ENCODE assay signal across 9 cellular contexts in the genomic region with DNA sequence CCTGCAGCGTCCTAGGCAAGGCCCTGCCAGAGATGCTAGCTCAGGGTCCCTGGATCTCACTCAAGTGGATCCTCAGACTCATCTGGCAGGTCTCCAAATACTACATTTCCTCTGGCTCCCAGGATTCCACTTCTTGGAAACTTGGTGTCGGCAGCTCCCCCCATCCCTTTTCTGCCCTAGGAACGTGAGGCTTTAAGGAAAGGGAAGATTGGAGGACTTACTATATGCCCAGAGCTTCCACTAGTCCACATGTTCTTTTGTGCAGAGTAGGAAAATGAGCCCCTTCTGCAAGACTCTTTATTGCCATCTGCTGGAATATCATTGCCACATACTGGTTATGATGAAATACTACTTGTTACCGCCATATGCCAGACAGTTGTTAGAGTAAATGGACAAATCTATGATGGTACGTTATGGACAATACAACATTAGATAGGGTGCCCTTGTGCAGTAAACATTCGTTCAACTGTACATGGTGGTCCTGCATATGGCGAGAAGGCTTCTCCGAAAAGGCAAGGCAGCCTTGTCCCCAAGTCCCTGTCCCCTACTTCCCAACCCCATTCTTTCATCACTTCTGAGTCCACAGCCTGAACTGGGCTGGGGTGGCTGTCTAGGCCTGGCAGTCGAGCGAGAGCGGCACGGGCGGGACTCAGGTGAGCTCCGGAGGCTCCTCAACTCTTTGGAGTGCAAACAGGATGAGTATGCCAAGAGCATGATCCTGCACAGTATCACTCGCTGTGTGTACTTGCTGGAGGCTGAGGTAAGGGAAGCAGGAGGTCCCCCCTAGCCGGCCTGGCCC. TPM values are rescaled to one million over a fixed set of nuclear protein-coding genes. Genes with fewer than 3 reads are reported as not detected.
DNase-seq lines count a peak whose midpoint lies in the region; ATAC-seq and TF ChIP-seq lines count a peak whose summit lies in the region.
"Had no signal": no experiment of that assay in that cellular context is flagged by ENCODE, and none has a peak within 500 bp of the region (broad histone marks: within the 10 kb centered on the region; RNA-seq: fewer than 3 reads in every experiment).

No MANE protein-coding gene starts in this region.

- H3K4me3 ChIP-seq in foreskin fibroblast (ENCODE audit: low read depth in 1 of 2, low read length in 2 of 2) = no peak overlapping the region
- H3K4me3 ChIP-seq: SJCRH30 had no signal

- peak; percentile 59 for DNase-seq in COR-L47 (lab: John Stamatoyannopoulos, UW)
- DNase-seq in HFFc6 = peak; percentile 83
- peak; percentile 50 for DNase-seq in NCI-H345 (lab: John Stamatoyannopoulos, UW)
- no peak for DNase-seq in WTC11 (ENCODE audit: low spot score)
- peak; percentile 72 to 88 for DNase-seq in foreskin fibroblast
- DNase-seq in pons (ENCODE audit: low spot score) = peak; percentile 86

- H3K9me3 Mint-ChIP-seq in HFFc6 (no peaks in the 10 kb centered on the region), WTC11 (no peaks in the 10 kb centered on the region)

- peak; percentile 87 for TF ChIP-seq CTCF in HFFc6 (IDR thresholded peaks at IDR 0.05)
- no peak; the same call in 1 of the 2 replicates for TF ChIP-seq CTCF in WTC11 (IDR thresholded peaks at IDR 0.05)
- peak; percentile 57 for TF ChIP-seq CTCF in foreskin fibroblast (IDR thresholded peaks at IDR 0.05; ENCODE audit: low read depth, low read length)

- POLR2A ChIA-PET in WTC11 (lab: Charles Lee) = no interaction called here

- H3K4me3 Mint-ChIP-seq in HFFc6 = no peak overlapping the region
- H3K4me3 Mint-ChIP-seq in WTC11 = no peak overlapping the region

- H3K27me3 Mint-ChIP-seq in HFFc6 (ENCODE audit: insufficient read depth) (peaks cover 6% of the 10 kb centered on the region), WTC11 (ENCODE audit: low read depth) (peaks cover 7% of the 10 kb centered on the region)

- no peaks in the 10 kb centered on the region for H3K36me3 Mint-ChIP-seq in HFFc6 (ENCODE audit: low read depth)
- H3K36me3 Mint-ChIP-seq in WTC11 = no peaks in the 10 kb centered on the region

- ATAC-seq in WTC11 = no peak
- no peak for ATAC-seq in HG03521 (IDR thresholded peaks at IDR 0.05; ENCODE audit: unreplicated experiment)
- no peak for ATAC-seq in GM18873 (IDR thresholded peaks at IDR 0.05; ENCODE audit: low FRiP score, unreplicated experiment)

- no peak overlapping the region for H3K27ac Mint-ChIP-seq in HFFc6
- H3K27ac Mint-ChIP-seq in WTC11 = no peak overlapping the region

- H3K4me1 Mint-ChIP-seq in HFFc6 (ENCODE audit: low read depth) (peaks cover 10% of the 10 kb centered on the region), WTC11 (peaks cover 69% of the 10 kb centered on the region)

- CTCF ChIA-PET in WTC11 (lab: Charles Lee) = interaction anchor here (0.7 to 5.6 kb wide), 26 partner anchors 9 to 285 kb away, joined by 3 to 86 read pairs (median 6); partner anchors contain the start of genes FANCE and FKBP5

TF ChIP-seq in WTC11, 78 proteins besides CTCF, POLR2A, EP300 and RAD21 (continues in another document):
- TF ChIP-seq JAZF1 (CRISPR knock-in tag; IDR thresholded peaks at IDR 0.05) = no peak
- TF ChIP-seq HMGA2 (CRISPR knock-in tag; IDR thresholded peaks at IDR 0.05) = no peak
- no peak for TF ChIP-seq ZNF121 (CRISPR knock-in tag; IDR thresholded peaks at IDR 0.05)
- no peak for TF ChIP-seq CBFB (CRISPR knock-in tag; IDR thresholded peaks at IDR 0.05; ENCODE audit: low read depth)
- no peak for TF ChIP-seq SMAD3 (CRISPR knock-in tag; IDR thresholded peaks at IDR 0.05; ENCODE audit: borderline replicate concordance)
- peak; percentile 93 for TF ChIP-seq GABPB1 (CRISPR knock-in tag; IDR thresholded peaks at IDR 0.05)
- TF ChIP-seq FOXP1 (CRISPR knock-in tag; IDR thresholded peaks at IDR 0.05; ENCODE audit: borderline replicate concordance) = 0 out of 2 replicates have a peak, but pooled peaks have one; percentile 29
- no peak for TF ChIP-seq ZNF281 (CRISPR knock-in tag; IDR thresholded peaks at IDR 0.05)
- no peak for TF ChIP-seq ATF6 (CRISPR knock-in tag; IDR thresholded peaks at IDR 0.05)
- no peak for TF ChIP-seq JUN (CRISPR knock-in tag; IDR thresholded peaks at IDR 0.05)
- TF ChIP-seq, protein P1, sequence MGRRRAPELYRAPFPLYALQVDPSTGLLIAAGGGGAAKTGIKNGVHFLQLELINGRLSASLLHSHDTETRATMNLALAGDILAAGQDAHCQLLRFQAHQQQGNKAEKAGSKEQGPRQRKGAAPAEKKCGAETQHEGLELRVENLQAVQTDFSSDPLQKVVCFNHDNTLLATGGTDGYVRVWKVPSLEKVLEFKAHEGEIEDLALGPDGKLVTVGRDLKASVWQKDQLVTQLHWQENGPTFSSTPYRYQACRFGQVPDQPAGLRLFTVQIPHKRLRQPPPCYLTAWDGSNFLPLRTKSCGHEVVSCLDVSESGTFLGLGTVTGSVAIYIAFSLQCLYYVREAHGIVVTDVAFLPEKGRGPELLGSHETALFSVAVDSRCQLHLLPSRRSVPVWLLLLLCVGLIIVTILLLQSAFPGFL (CRISPR knock-in tag; IDR thresholded peaks at IDR 0.05; ENCODE audit: borderline replicate concordance) = no peak

RNA-seq across cellular contexts. Expression of gene ARMC12, which starts 0.8 kb away (rescaled TPM):
- total RNA-seq in HFFc6 (2021; fragmentation: NEBNext Ultra II Directional; extraction: Animal tissue kit (Norgen Biotek cat#: 25700)) = under 1 TPM in 4 of 6 experiments, not detected in 2; 0.17 to 0.33 (median 0.27) TPM
- 1.0 to 2.0 TPM (median 1.4 TPM) in 3 replicates for total RNA-seq in WTC11 (2021)
- total RNA-seq: SJCRH30 had no signal

RNA-seq across cellular contexts. Expression of gene CLPSL2, which starts 38.8 kb away (rescaled TPM):
- not detected for total RNA-seq in HFFc6 (2021; fragmentation: NEBNext Ultra II Directional; extraction: Animal tissue kit (Norgen Biotek cat#: 25700))
- 2.8 to 6.2 TPM (median 3.4 TPM) in 3 replicates for total RNA-seq in WTC11 (2021)
- total RNA-seq: SJCRH30 had no signal

RNA-seq across cellular contexts. Expression of gene CLPSL1, which starts 43.2 kb away (rescaled TPM):
- not detected for total RNA-seq in HFFc6 (2021; fragmentation: NEBNext Ultra II Directional; extraction: Animal tissue kit (Norgen Biotek cat#: 25700))
- 0.34 to 0.55 TPM (median 0.42 TPM) in 3 replicates for total RNA-seq in WTC11 (2021)
- total RNA-seq: SJCRH30 had no signal

RNA-seq across cellular contexts. Expression of gene FKBP5, which starts 48.9 kb away (rescaled TPM):
- total RNA-seq in HFFc6 (2021; fragmentation: NEBNext Ultra II Directional; extraction: Animal tissue kit (Norgen Biotek cat#: 25700)) = 10 to 100 TPM in 5 of 6 experiments, 1 to 10 TPM in 1; 7.6 to 12.9 (median 11.8) TPM
- 27.0 to 29.4 TPM (median 27.2 TPM) in 3 replicates for total RNA-seq in WTC11 (2021)
- total RNA-seq: SJCRH30 had no signal

RNA-seq across cellular contexts. Expression of gene CLPS, which starts 59.5 kb away (rescaled TPM):
- not detected for total RNA-seq in HFFc6 (2021; fragmentation: NEBNext Ultra II Directional; extraction: Animal tissue kit (Norgen Biotek cat#: 25700))
- total RNA-seq in WTC11 (2021) = 2.6 to 6.6 TPM (median 3.3 TPM) in 3 replicates
- total RNA-seq: SJCRH30 had no signal
